8 cellular contexts compared by ENCODE assay signal in the genomic region with DNA sequence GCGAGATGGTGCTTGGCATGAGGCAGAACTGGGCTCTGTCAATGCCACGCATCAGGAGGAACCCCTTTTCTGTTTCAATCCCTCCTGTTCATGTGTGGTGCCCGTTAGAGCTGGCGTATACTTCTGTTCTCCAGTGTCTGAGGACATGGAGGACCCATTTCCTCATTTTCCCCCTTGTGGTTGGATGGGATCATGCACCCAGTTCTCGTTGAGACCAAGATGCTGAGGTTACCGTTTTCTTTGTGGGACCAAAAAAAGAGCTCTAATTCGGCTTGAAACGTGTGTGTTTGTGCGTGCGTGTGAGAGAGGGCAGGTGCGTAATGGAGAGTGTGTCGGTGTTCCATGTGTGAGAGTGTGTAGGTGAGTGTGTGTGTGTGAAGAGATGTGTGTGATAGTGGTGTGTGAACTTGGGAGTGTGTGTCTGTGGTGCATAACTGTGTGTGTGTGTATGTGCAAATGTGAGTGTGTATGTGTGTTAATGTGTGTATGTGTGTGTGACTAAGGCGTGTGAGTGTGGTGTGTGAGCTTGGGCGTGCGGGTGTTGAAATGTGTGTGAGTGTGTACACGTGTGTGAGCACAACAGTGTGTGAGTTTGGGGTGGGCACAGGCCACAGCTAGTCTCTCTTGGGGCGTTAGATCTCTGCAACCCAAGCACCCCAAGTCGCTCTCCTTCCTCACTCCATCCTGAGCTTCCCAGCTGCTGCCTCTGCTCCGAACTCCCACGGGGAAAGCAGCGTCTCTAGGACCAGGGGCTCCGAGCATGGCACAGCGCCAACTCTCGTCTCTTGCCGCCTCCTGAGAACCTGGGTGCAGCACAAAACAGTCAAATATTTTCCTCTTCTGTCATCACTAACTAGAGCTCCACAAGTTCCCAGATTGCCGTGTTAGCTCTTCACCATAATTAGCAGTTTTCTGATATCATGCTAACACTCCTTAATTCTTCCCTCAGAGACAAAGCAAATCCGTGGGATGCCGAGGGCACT.
A peak's percentile ranks its signal among the peaks of the same experiment; 100 is the strongest.
DNase-seq lines count a peak whose midpoint lies in the region; TF ChIP-seq lines count a peak whose summit lies in the region.

No MANE protein-coding gene starts in this region.

- TF ChIP-seq CTCF in GM10248 (IDR thresholded peaks at IDR 0.05; ENCODE audit: control extremely low read depth, extremely low read depth, low read depth, missing control alignments) (peak; percentile 14), OCI-LY7 (conservative IDR thresholded peaks at IDR 0.05; ENCODE audit: low read length) (peak; percentile 83), fibroblast of pulmonary artery (IDR thresholded peaks at IDR 0.05; ENCODE audit: low read length, missing control alignments) (peak; percentile 42), stomach (IDR thresholded peaks at IDR 0.05) (peak in 5 of 7 experiments; percentile 23 to 61 (median 38))

- H4K20me1 ChIP-seq in OCI-LY7 (ENCODE audit: insufficient read depth, low read length): no peaks in the 10 kb centered on the region; the same call in 1 of the 2 replicates

- H3K4me1 ChIP-seq in OCI-LY7 (ENCODE audit: insufficient read depth, low read length, poor library complexity, severe bottlenecking): peaks cover 90% of the 10 kb centered on the region
- H3K4me1 ChIP-seq in stomach: peaks cover 0 to 7% (median 3%) of the 10 kb centered on the region in 4 donors

- in situ Hi-C loops in ACHN (cut with HindIII; ENCODE audit: low pct_ligation_motif_present, low pct_unique_long_range_greater_than_20kb, low sequenced_read_pairs): no loop called here

- WGBS in stomach, 5 donors: 71 to 77% (median 74%) methylated on average over 28 of the region's 28 CpGs

- TF ChIP-seq EP300 in stomach (IDR thresholded peaks at IDR 0.05): no peak

- no peaks in the 10 kb centered on the region for H3K9me2 ChIP-seq in OCI-LY7 (ENCODE audit: insufficient read depth, low read length)

- H3K4me2 ChIP-seq in OCI-LY7 (ENCODE audit: low read length): peak overlapping the region; percentile 69

- TF ChIP-seq POLR2A in stomach (IDR thresholded peaks at IDR 0.05): no peak

- POLR2A ChIA-PET in GM10248 (lab: Yijun Ruan, JAX) (no interaction called here), OCI-LY7 (lab: Charles Lee) (interaction anchor here (0.5 to 3.7 kb wide), 8 partner anchors 11 to 1454 kb away, joined by 3 to 25 read pairs (median 4); a partner anchor contains a TSS)

- DNase-seq in ACHN: peak; percentile 42
- no peak for DNase-seq in GM10248 (ENCODE audit: extremely low spot score)
- DNase-seq in OCI-LY7 (ENCODE audit: low spot score): peak; percentile 80
- peak; percentile 29 for DNase-seq in fibroblast of pulmonary artery (ENCODE audit: low read depth)
- no peak for DNase-seq in stomach
- DNase-seq in hypothalamus (lab: John Stamatoyannopoulos, UW): no peak
- DNase-seq in GF-D8 (lab: John Stamatoyannopoulos, UW): no peak
- DNase-seq in islet precursor cell: no peak

- H3K4me3 ChIP-seq in OCI-LY7 (ENCODE audit: low read depth, low read length, poor library complexity, severe bottlenecking): peak overlapping the region; percentile 40
- no peak overlapping the region for H3K4me3 ChIP-seq in fibroblast of pulmonary artery (replicated peaks; ENCODE audit: low read depth, low read length)
- no peak overlapping the region for H3K4me3 ChIP-seq in stomach

- intact Hi-C loops in OCI-LY7 (cut with micrococcal nuclease; ENCODE audit: unreplicated experiment): loop anchor here (1.0 to 10.0 kb wide), 7 partner anchors 104 to 910 kb away; a partner anchor contains a TSS
- intact Hi-C loops in stomach (cut with DNase I; ENCODE audit: low total_unique reads): loop anchor here (5.0 to 10.0 kb wide), 2 partner anchors 422 to 684 kb away; no protein-coding TSS in a partner anchor

- no peaks in the 10 kb centered on the region for H3K27me3 ChIP-seq in stomach

- H3K9me3 ChIP-seq in OCI-LY7 (ENCODE audit: low read length): peaks cover 2% of the 10 kb centered on the region; the same call in 1 of the 2 replicates
- H3K9me3 ChIP-seq in stomach: no peaks in the 10 kb centered on the region

- no TSS peak for BruUV-seq in OCI-LY7 (replicated peaks; lab: Mats Ljungman, UMichigan)

- no peaks in the 10 kb centered on the region for H3K79me2 ChIP-seq in OCI-LY7 (ENCODE audit: insufficient read depth, low read depth, low read length)

- peak overlapping the region; percentile 40; the same call in 1 of the 2 replicates for H2AFZ ChIP-seq in OCI-LY7 (ENCODE audit: low read length)

- H3K36me3 ChIP-seq in OCI-LY7 (ENCODE audit: insufficient read depth, low read length) (no peaks in the 10 kb centered on the region), stomach (no peaks in the 10 kb centered on the region)

- H3K27ac ChIP-seq in OCI-LY7 (ENCODE audit: low read depth, low read length, poor library complexity, severe bottlenecking) (peak overlapping the region; percentile 93), stomach (no peak overlapping the region)

- CTCF ChIA-PET in GM10248 (lab: Yijun Ruan, JAX): interaction anchor here (0.6 to 11.2 kb wide), 11 partner anchors 11 to 689 kb away, joined by 3 to 101 read pairs (median 4); a partner anchor contains a TSS
- CTCF ChIA-PET in OCI-LY7 (lab: Charles Lee; ENCODE audit: unreplicated experiment): interaction anchor here (0.6 to 2.0 kb wide), 7 partner anchors 10 to 428 kb away, joined by 3 to 10 read pairs (median 3); a partner anchor contains a TSS

Comparison
In these comparisons a context has a peak if more than half of its experiments do, and no peak if none do; other contexts are left out.
1. DNase-seq: peak in ACHN (single experiment), OCI-LY7 (single experiment) and fibroblast of pulmonary artery (single experiment); none in GM10248 (single experiment), stomach (single experiment), hypothalamus (0 of 51), GF-D8 (single experiment) and islet precursor cell (single experiment).
2. CTCF ChIP-seq: peak in every context shown above with its lines; median percentile 83 in OCI-LY7; 42 in fibroblast of pulmonary artery; 38 in stomach; 14 in GM10248.